1 cellular context compared by ENCODE assay signal in the genomic region with DNA sequence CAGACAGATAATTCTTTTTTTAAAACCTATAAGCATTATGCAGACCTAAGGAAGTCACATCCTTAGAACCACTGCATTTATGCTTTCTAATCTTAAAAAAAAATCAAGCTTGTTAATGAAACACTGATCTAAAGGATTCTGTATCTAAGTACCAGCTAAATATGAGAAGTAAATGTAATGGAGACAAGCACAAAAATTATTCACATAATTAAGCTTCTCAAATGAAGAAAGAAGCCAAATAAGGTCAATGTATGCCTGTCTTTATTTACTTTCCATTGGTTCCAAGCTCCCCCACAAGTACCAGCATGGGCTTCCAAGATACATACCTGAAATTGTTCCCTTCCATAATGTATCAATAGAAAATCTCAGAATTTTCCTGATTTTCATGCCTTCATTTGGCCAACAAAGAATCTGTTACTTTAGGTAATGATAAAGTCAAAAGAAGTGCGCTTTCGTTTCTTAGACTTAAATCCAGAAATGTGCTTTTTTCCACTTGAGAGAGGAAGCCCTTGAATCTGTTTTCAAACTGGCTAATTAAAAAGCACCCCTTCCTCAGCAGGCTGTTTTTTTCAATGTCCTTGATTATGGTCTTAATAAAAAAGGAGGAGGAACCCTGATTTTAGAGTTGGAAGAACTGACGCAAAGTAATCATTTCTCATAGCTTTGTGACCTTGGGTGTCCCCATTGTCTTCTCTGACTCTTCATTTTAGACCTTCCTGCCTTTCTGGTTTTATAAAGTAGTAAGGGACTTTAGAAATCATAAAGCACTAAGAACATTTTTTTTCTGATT.
TF ChIP-seq lines count a peak whose summit lies in the region.

No MANE protein-coding gene starts in this region.

TF ChIP-seq in neural cell, 6 proteins besides CTCF, POLR2A, EP300 and RAD21 (continued from another document):
- TF ChIP-seq, protein P1, sequence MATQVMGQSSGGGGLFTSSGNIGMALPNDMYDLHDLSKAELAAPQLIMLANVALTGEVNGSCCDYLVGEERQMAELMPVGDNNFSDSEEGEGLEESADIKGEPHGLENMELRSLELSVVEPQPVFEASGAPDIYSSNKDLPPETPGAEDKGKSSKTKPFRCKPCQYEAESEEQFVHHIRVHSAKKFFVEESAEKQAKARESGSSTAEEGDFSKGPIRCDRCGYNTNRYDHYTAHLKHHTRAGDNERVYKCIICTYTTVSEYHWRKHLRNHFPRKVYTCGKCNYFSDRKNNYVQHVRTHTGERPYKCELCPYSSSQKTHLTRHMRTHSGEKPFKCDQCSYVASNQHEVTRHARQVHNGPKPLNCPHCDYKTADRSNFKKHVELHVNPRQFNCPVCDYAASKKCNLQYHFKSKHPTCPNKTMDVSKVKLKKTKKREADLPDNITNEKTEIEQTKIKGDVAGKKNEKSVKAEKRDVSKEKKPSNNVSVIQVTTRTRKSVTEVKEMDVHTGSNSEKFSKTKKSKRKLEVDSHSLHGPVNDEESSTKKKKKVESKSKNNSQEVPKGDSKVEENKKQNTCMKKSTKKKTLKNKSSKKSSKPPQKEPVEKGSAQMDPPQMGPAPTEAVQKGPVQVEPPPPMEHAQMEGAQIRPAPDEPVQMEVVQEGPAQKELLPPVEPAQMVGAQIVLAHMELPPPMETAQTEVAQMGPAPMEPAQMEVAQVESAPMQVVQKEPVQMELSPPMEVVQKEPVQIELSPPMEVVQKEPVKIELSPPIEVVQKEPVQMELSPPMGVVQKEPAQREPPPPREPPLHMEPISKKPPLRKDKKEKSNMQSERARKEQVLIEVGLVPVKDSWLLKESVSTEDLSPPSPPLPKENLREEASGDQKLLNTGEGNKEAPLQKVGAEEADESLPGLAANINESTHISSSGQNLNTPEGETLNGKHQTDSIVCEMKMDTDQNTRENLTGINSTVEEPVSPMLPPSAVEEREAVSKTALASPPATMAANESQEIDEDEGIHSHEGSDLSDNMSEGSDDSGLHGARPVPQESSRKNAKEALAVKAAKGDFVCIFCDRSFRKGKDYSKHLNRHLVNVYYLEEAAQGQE (IDR thresholded peaks at IDR 0.05; ENCODE audit: borderline replicate concordance), result no peak
- no peak for TF ChIP-seq TAF1 (IDR thresholded peaks at IDR 0.05; ENCODE audit: low read depth)
